In genomic region chr3:61009025-61009424, GRCh38 we compare ENCODE assay signal across 16 cellular contexts.
DNase-seq lines count a peak whose midpoint lies in the region; ATAC-seq, FAIRE-seq and TF ChIP-seq lines count a peak whose summit lies in the region.
"Had no signal": no experiment of that assay in that cellular context is flagged by ENCODE, and none has a peak within 500 bp of the region (broad histone marks: within the 10 kb centered on the region; RNA-seq: fewer than 3 reads in every experiment).

No MANE protein-coding gene starts in this region.

- H3K27me3 Mint-ChIP-seq in T-helper 17 cell, result no peaks in the 10 kb centered on the region
- no peaks in the 10 kb centered on the region for H3K27me3 Mint-ChIP-seq in activated T-helper 17 cell treated with anti-CD3 and anti-CD28 coated beads, Interleukin-2, amount 50 U/mL, for 72 hours

- intact Hi-C loops in right lobe of liver (cut with DNase I) (no loop called here), HepG2 (cut with micrococcal nuclease; ENCODE audit: unreplicated experiment) (no loop called here), left lung (cut with DNase I) (no loop called here)

- no peak overlapping the region for H3K4me2 ChIP-seq in HepG2 (ENCODE audit: low read depth, low read length)

- POLR2A ChIA-PET in HepG2 (lab: Yijun Ruan, JAX), result no interaction called here

- no peak for TF ChIP-seq CTCF in right lobe of liver (IDR thresholded peaks at IDR 0.05)
- no peak for TF ChIP-seq CTCF in HepG2 (CRISPR knock-in tag; IDR thresholded peaks at IDR 0.05)
- TF ChIP-seq CTCF in left lung (IDR thresholded peaks at IDR 0.05), result no peak

- no peak overlapping the region for H3K27ac ChIP-seq in right lobe of liver
- no peak overlapping the region for H3K27ac ChIP-seq in HepG2 (ENCODE audit: extremely low read length, insufficient read depth, low read length)
- peak overlapping the region in 1 of 2 donors; percentile 83 for H3K27ac ChIP-seq in left lung

- no peaks in the 10 kb centered on the region for H3K4me1 Mint-ChIP-seq in T-helper 17 cell
- no peaks in the 10 kb centered on the region for H3K4me1 Mint-ChIP-seq in activated T-helper 17 cell treated with anti-CD3 and anti-CD28 coated beads, Interleukin-2, amount 50 U/mL, for 72 hours

- H3K79me2 ChIP-seq in HepG2 (ENCODE audit: insufficient read depth, low read length), result no peaks in the 10 kb centered on the region

- H3K9me3 ChIP-seq in right lobe of liver (no peaks in the 10 kb centered on the region), HepG2 (ENCODE audit: low read length) (no peaks in the 10 kb centered on the region), T-helper 17 cell (ENCODE audit: control insufficient read depth, low read length, poor library complexity, severe bottlenecking) (no peaks in the 10 kb centered on the region), left lung (no peaks in the 10 kb centered on the region)

- CTCF ChIA-PET in HepG2 (lab: Yijun Ruan, JAX; ENCODE audit: low intra/inter-chr PET ratio, low total read pairs), result no interaction called here

- H2AFZ ChIP-seq in HepG2 (ENCODE audit: low read length), result no peak overlapping the region

- H3K36me3 ChIP-seq in right lobe of liver (no peaks in the 10 kb centered on the region), HepG2 (replicated peaks in 1 of 2; ENCODE audit: control insufficient read depth in 1 of 2, insufficient read depth in 2 of 2, low read length in 2 of 2) (no peaks in the 10 kb centered on the region), left lung (no peaks in the 10 kb centered on the region)

- no peak overlapping the region for H3K4me3 Mint-ChIP-seq in T-helper 17 cell
- no peak overlapping the region for H3K4me3 Mint-ChIP-seq in activated T-helper 17 cell treated with anti-CD3 and anti-CD28 coated beads, Interleukin-2, amount 50 U/mL, for 72 hours

- H3K36me3 Mint-ChIP-seq in T-helper 17 cell (ENCODE audit: low read depth), result no peaks in the 10 kb centered on the region
- H3K36me3 Mint-ChIP-seq in activated T-helper 17 cell treated with anti-CD3 and anti-CD28 coated beads, Interleukin-2, amount 50 U/mL, for 72 hours (ENCODE audit: low read depth), result no peaks in the 10 kb centered on the region

- H3K4me3 ChIP-seq in right lobe of liver, result no peak overlapping the region
- H3K4me3 ChIP-seq in HepG2 (replicated peaks in 1 of 3; ENCODE audit: insufficient read depth in 1 of 3, low read depth in 2 of 3, low read length in 3 of 3), result no peak overlapping the region
- no peak overlapping the region for H3K4me3 ChIP-seq in left lung

- H3K9me3 Mint-ChIP-seq in activated T-helper 17 cell treated with anti-CD3 and anti-CD28 coated beads, Interleukin-2, amount 50 U/mL, for 72 hours, result no peaks in the 10 kb centered on the region

- H3K9ac ChIP-seq in HepG2 (ENCODE audit: insufficient read depth, low read depth, low read length), result no peak overlapping the region

- BruUV-seq in HepG2 (replicated peaks; lab: Mats Ljungman, UMichigan), result no TSS peak

- 56% methylated on average over 5 of the region's 5 CpGs for WGBS in right lobe of liver (ENCODE audit: insufficient coverage, low coverage, low lambda C conversion rate, missing lambda C conversion rate)
- 88% methylated on average over 5 of the region's 5 CpGs for WGBS in HepG2 (ENCODE audit: low lambda C conversion rate)

- no peaks in the 10 kb centered on the region for H4K20me1 ChIP-seq in HepG2 (ENCODE audit: insufficient read depth, low read length)

- TF ChIP-seq POLR2A in right lobe of liver (IDR thresholded peaks at IDR 0.05), result no peak
- no peak for TF ChIP-seq POLR2A in HepG2 (IDR thresholded peaks at IDR 0.05; ENCODE audit: insufficient read depth in 1 of 2, low read depth in 2 of 2, low read length in 2 of 2)

- no peak for FAIRE-seq in HepG2 (lab: Jason Lieb, UNC)
- FAIRE-seq: RCC 7860, urothelium cell line had no signal

- TF ChIP-seq EP300 in HepG2 (IDR thresholded peaks at IDR 0.05; ENCODE audit: low read depth in 2 of 2, low read length in 2 of 2) (no peak), HepG2 (CRISPR knock-in tag; IDR thresholded peaks at IDR 0.05; ENCODE audit: borderline replicate concordance) (no peak)

- ATAC-seq in right lobe of liver (peak; percentile 47 to 70 (median 58)), HepG2 (no peak), T-helper 17 cell (peak; percentile 55), left lung (peak; percentile 82), GM21515 (IDR thresholded peaks at IDR 0.05; ENCODE audit: unreplicated experiment) (no peak), HG02798 (IDR thresholded peaks at IDR 0.05; ENCODE audit: poor library complexity, unreplicated experiment) (no peak)
- no peak for ATAC-seq in activated T-helper 17 cell treated with anti-CD3 and anti-CD28 coated beads, Interleukin-2, amount 50 U/mL, for 72 hours (replicated peaks)

- no peak overlapping the region for H3K27ac Mint-ChIP-seq in T-helper 17 cell
- no peak overlapping the region for H3K27ac Mint-ChIP-seq in activated T-helper 17 cell treated with anti-CD3 and anti-CD28 coated beads, Interleukin-2, amount 50 U/mL, for 72 hours

- DNase-seq in right lobe of liver (no peak), HepG2 (ENCODE audit: low spot score) (no peak), T-helper 17 cell (no peak), left lung (peak in 1 of 2 donors; percentile 40), HK-2 (ENCODE audit: unreplicated experiment) (no peak)
- DNase-seq: ACHN; activated CD8-positive, alpha-beta memory T cell treated with anti-CD3 and anti-CD28 coated beads, Interleukin-2, amount 50 U/mL, for 4 hours; foreskin fibroblast; Karpas-422; kidney glomerular epithelial cell; NCI-H2171 had no signal

- no peaks in the 10 kb centered on the region for H3K4me1 ChIP-seq in right lobe of liver
- H3K4me1 ChIP-seq in HepG2 (ENCODE audit: insufficient read depth, low read length), result no peaks in the 10 kb centered on the region
- peaks cover 0 to 11% of the 10 kb centered on the region in 2 donors for H3K4me1 ChIP-seq in left lung

- TF ChIP-seq RAD21 in HepG2 (CRISPR knock-in tag; IDR thresholded peaks at IDR 0.05), result no peak

- H3K27me3 ChIP-seq in right lobe of liver (no peaks in the 10 kb centered on the region), HepG2 (ENCODE audit: control insufficient read depth in 1 of 2, insufficient read depth in 2 of 2, low read length in 2 of 2) (no peaks in the 10 kb centered on the region), left lung (no peaks in the 10 kb centered on the region)

- in situ Hi-C loops in HepG2 (cut with HindIII; ENCODE audit: extremely low pct_ligation_motif_present, low pct_unique_long_range_greater_than_20kb), result no loop called here

TF ChIP-seq in HepG2, 621 proteins besides CTCF, POLR2A, EP300 and RAD21 (continues in another document):
- TF ChIP-seq KDM4B (CRISPR knock-in tag; IDR thresholded peaks at IDR 0.05) (no peak), DRAP1 (CRISPR knock-in tag; IDR thresholded peaks at IDR 0.05) (no peak), ATF7-NPFF (CRISPR knock-in tag; IDR thresholded peaks at IDR 0.05; ENCODE audit: low read depth) (no peak), KDM5A (IDR thresholded peaks at IDR 0.05; ENCODE audit: borderline replicate concordance, low read length) (no peak), SATB2 (CRISPR knock-in tag; IDR thresholded peaks at IDR 0.05) (no peak), CEBPB (IDR thresholded peaks at IDR 0.05; ENCODE audit: borderline replicate concordance, low read depth, low read length) (no peak), ZBTB8A (CRISPR knock-in tag; IDR thresholded peaks at IDR 0.05; ENCODE audit: borderline replicate concordance, low read depth) (no peak), RCOR2 (CRISPR knock-in tag; IDR thresholded peaks at IDR 0.05) (no peak), MAFK (conservative IDR thresholded peaks at IDR 0.05 in 1 of 2, IDR thresholded peaks at IDR 0.05 in 1 of 2; ENCODE audit: low read length in 2 of 2) (no peak), ZBED4 (CRISPR knock-in tag; IDR thresholded peaks at IDR 0.05; ENCODE audit: borderline replicate concordance) (no peak), ZFP36L1 (CRISPR knock-in tag; IDR thresholded peaks at IDR 0.05) (no peak)

Comparison
In these comparisons a context has a peak if more than half of its experiments do, and no peak if none do; other contexts are left out.
1. ATAC-seq: peak in right lobe of liver (4 of 4), T-helper 17 cell (single experiment) and left lung (single experiment); none in HepG2 (single experiment), GM21515 (single experiment), HG02798 (single experiment) and activated T-helper 17 cell treated with anti-CD3 and anti-CD28 coated beads, Interleukin-2, amount 50 U/mL, for 72 hours (single experiment).